Comparison of ENCODE assay signal across 8 cellular contexts in the genomic region with DNA sequence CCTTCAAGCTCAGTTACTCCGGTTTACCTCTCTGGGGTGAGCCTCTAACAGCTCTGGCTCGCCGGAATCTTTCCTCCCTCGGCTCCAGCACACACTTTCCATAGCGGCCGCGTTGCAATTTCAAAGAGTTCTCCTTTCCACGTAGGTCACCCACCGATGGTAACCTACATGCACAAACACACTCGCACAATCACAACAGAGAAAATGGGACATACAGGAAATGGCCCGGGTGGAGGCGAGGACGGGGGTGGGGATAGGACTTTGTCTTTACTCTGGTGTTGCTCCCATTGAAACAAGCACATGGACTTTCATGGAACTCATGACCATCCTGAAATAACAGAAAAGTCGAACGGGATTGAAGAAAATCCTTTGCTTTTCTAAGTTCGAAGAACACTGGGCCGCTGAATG. TPM values are rescaled to one million over a fixed set of nuclear protein-coding genes. Genes with fewer than 3 reads are reported as not detected.
DNase-seq lines count a peak whose midpoint lies in the region; ATAC-seq, FAIRE-seq and TF ChIP-seq lines count a peak whose summit lies in the region.

No MANE protein-coding gene starts in this region.

- POLR2A ChIA-PET in Caco-2 (lab: Charles Lee): no interaction called here

- H3K9me3 ChIP-seq in Caco-2 (no peaks in the 10 kb centered on the region), right atrium auricular region (no peaks in the 10 kb centered on the region), gastrocnemius medialis (no peaks in the 10 kb centered on the region)

- peak in 1 of 2 experiments; percentile 33 for DNase-seq in Caco-2
- peak; percentile 24 for DNase-seq in HTR-8/SVneo (ENCODE audit: insufficient read length, low spot score)
- DNase-seq in activated T-cell treated with anti-CD3 and anti-CD28 coated beads, Interleukin-2, amount 50 U/mL, for 4 hours: no peak
- no peak for DNase-seq in right atrium auricular region (ENCODE audit: low spot score)
- DNase-seq in gastrocnemius medialis: no peak
- no peak for DNase-seq in NCI-H1694 (lab: John Stamatoyannopoulos, UW)
- DNase-seq in GOT3 (lab: John Stamatoyannopoulos, UW): no peak

- no TSS peak for BruUV-seq in Caco-2 (replicated peaks; lab: Mats Ljungman, UMichigan)

- in situ Hi-C loops in gastrocnemius medialis (cut with MboI; ENCODE audit: low sequenced_read_pairs in 4 of 4): loop anchor here in 2 of 4 donors (10.0 to 25.0 kb wide), 2 partner anchors 93 to 110 kb away; no protein-coding TSS in a partner anchor

- no peaks in the 10 kb centered on the region; the same call in 1 of the 2 replicates for H3K36me3 ChIP-seq in Caco-2 (ENCODE audit: control insufficient read depth, insufficient read depth, low read length)
- no peaks in the 10 kb centered on the region for H3K36me3 ChIP-seq in right atrium auricular region
- H3K36me3 ChIP-seq in gastrocnemius medialis: no peaks in the 10 kb centered on the region

- CTCF ChIA-PET in Caco-2 (lab: Charles Lee): no interaction called here

- peak overlapping the region; percentile 93 to 95 for H3K27ac ChIP-seq in right atrium auricular region
- peak overlapping the region; percentile 82 to 91 (median 86) for H3K27ac ChIP-seq in gastrocnemius medialis

- H3K4me1 Mint-ChIP-seq in Caco-2 (ENCODE audit: low read depth, unreplicated experiment): peaks cover 28% of the 10 kb centered on the region
- H3K4me1 Mint-ChIP-seq in activated T-cell treated with anti-CD3 and anti-CD28 coated beads, Interleukin-2, amount 50 U/mL, for 4 hours (ENCODE audit: low read depth): peaks cover 11% of the 10 kb centered on the region

- TF ChIP-seq POLR2A in gastrocnemius medialis (IDR thresholded peaks at IDR 0.05): no peak

- H3K27me3 ChIP-seq in Caco-2 (replicated peaks; ENCODE audit: control insufficient read depth, insufficient read depth, low read length) (no peaks in the 10 kb centered on the region), right atrium auricular region (no peaks in the 10 kb centered on the region), gastrocnemius medialis (no peaks in the 10 kb centered on the region)

- TF ChIP-seq CTCF in Caco-2 (IDR thresholded peaks at IDR 0.05; ENCODE audit: insufficient read depth in 1 of 2, low read depth in 1 of 2, low read length in 1 of 2, severe bottlenecking in 1 of 2, unreplicated experiment in 1 of 2) (no peak), right atrium auricular region (IDR thresholded peaks at IDR 0.05) (no peak), gastrocnemius medialis (IDR thresholded peaks at IDR 0.05 in 4 of 5, conservative IDR thresholded peaks at IDR 0.05 in 1 of 5) (no peak)

- no peak for FAIRE-seq in HTR-8/SVneo (lab: Jason Lieb, UNC)

- no peaks in the 10 kb centered on the region for H3K9me3 Mint-ChIP-seq in Caco-2 (ENCODE audit: unreplicated experiment)
- no peaks in the 10 kb centered on the region for H3K9me3 Mint-ChIP-seq in activated T-cell treated with anti-CD3 and anti-CD28 coated beads, Interleukin-2, amount 50 U/mL, for 4 hours

- H3K4me3 ChIP-seq in Caco-2 (ENCODE audit: low read depth, low read length): peak overlapping the region; percentile 76
- peak overlapping the region; percentile 83 to 84 for H3K4me3 ChIP-seq in right atrium auricular region
- H3K4me3 ChIP-seq in gastrocnemius medialis: peak overlapping the region; percentile 72 to 95 (median 78)

- H3K27me3 Mint-ChIP-seq in Caco-2 (ENCODE audit: insufficient read depth, unreplicated experiment): no peaks in the 10 kb centered on the region
- peaks cover 43% of the 10 kb centered on the region for H3K27me3 Mint-ChIP-seq in activated T-cell treated with anti-CD3 and anti-CD28 coated beads, Interleukin-2, amount 50 U/mL, for 4 hours (ENCODE audit: low read depth)

- intact Hi-C loops in Caco-2 (cut with micrococcal nuclease; ENCODE audit: unreplicated experiment) (loop anchor here (1.0 to 10.0 kb wide), 4 partner anchors 109 to 323 kb away; no protein-coding TSS in a partner anchor), gastrocnemius medialis (cut with DNase I; ENCODE audit: low total_unique reads) (loop anchor here (5.0 to 10.0 kb wide), 5 partner anchors 80 to 285 kb away; a partner anchor contains a TSS)

- H3K27ac Mint-ChIP-seq in Caco-2 (ENCODE audit: unreplicated experiment): peak overlapping the region; percentile 80

- H3K36me3 Mint-ChIP-seq in Caco-2 (ENCODE audit: insufficient read depth, unreplicated experiment): peaks cover 27% of the 10 kb centered on the region
- H3K36me3 Mint-ChIP-seq in activated T-cell treated with anti-CD3 and anti-CD28 coated beads, Interleukin-2, amount 50 U/mL, for 4 hours (ENCODE audit: insufficient read depth): no peaks in the 10 kb centered on the region

- H3K4me3 Mint-ChIP-seq in Caco-2 (ENCODE audit: unreplicated experiment): peak overlapping the region; percentile 97
- peak overlapping the region; percentile 68 for H3K4me3 Mint-ChIP-seq in activated T-cell treated with anti-CD3 and anti-CD28 coated beads, Interleukin-2, amount 50 U/mL, for 4 hours

- ATAC-seq in activated T-cell treated with anti-CD3 and anti-CD28 coated beads, Interleukin-2, amount 50 U/mL, for 4 hours: no peak
- ATAC-seq in gastrocnemius medialis (no peak), HG03571 (IDR thresholded peaks at IDR 0.05; ENCODE audit: unreplicated experiment) (no peak)

- H3K4me1 ChIP-seq in Caco-2: peaks cover 15% of the 10 kb centered on the region
- peaks cover 0 to 32% of the 10 kb centered on the region in 2 donors for H3K4me1 ChIP-seq in right atrium auricular region
- H3K4me1 ChIP-seq in gastrocnemius medialis: peaks cover 12% of the 10 kb centered on the region in 2 donors

RNA-seq across cellular contexts. Expression of a gene that starts 1.2 kb away (rescaled TPM):
- total RNA-seq in Caco-2 (2022) (44.0 and 49.7 TPM in 2 replicates), right atrium auricular region (10 to 100 TPM in 1 of 2 donors, 1 to 10 TPM in 1; 9.9 to 15.9 TPM), gastrocnemius medialis (1 to 10 TPM; 3.4 to 4.7 (median 3.5) TPM)
- total RNA-seq in activated T-cell treated with anti-CD3 and anti-CD28 coated beads, Interleukin-2, amount 50 U/mL, for 4 hours: under 1 TPM; 0.22 to 0.69 (median 0.23) TPM
